Comparison of ENCODE assay signal across 9 cellular contexts in the genomic region with DNA sequence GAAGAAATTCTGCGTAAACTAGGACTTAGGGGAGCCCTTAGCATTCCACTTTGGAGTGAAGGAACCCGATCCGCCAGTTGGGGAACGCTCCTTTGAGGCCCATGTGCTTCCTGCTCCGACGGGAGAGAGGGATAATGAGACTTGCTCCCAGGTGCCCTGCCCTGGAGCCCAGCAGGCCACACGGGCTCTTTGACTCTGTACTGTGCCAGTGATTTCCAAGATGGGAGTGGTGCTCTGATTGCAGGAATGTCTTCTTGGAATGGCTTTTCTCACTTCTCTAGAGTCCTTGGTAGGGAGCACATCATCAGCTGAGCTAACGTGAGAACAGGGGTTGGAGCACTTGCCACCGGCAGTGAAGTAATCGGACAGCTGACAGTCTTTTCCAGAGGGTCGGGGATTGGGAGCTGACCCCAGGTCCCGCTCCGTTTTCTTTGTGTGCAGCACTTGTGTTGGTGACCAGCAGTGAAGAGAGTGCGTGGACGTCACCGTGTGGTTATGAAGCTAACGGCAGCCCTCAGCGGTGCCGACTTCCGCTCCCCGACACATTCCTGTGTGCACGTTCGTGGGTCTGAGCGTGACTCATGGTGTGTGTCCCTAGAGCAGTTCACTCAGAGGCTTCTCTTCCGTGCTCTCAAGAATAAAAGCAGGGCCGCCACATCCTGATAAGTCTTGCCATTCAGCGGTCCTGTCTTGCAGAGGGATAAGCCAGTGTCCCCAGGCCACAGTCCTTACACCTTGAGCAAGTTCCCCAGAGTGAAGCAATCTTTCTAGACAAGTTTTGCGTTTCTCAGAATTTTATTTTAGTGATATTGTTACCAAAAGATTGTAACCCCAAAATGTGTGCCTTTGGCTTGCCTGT. TPM values are rescaled to one million over a fixed set of nuclear protein-coding genes. Genes with fewer than 3 reads are reported as not detected.
DNase-seq lines count a peak whose midpoint lies in the region; ATAC-seq and TF ChIP-seq lines count a peak whose summit lies in the region.
"Had no signal": no experiment of that assay in that cellular context is flagged by ENCODE, and none has a peak within 500 bp of the region (broad histone marks: within the 10 kb centered on the region; RNA-seq: fewer than 3 reads in every experiment).

No MANE protein-coding gene starts in this region.

- peak overlapping the region; percentile 67 to 85 for H3K27ac ChIP-seq in breast epithelium
- H3K27ac ChIP-seq in muscle layer of duodenum (ENCODE audit: low read length) = peak overlapping the region; percentile 90

- H3K36me3 Mint-ChIP-seq in MCF 10A (ENCODE audit: insufficient read depth, unreplicated experiment) = peaks cover 73% of the 10 kb centered on the region
- peaks cover 70% of the 10 kb centered on the region for H3K36me3 Mint-ChIP-seq in activated T-cell treated with anti-CD3 and anti-CD28 coated beads, Interleukin-2, amount 50 U/mL, for 24 hours (ENCODE audit: low read depth)

- peaks cover 5 to 17% of the 10 kb centered on the region in 2 donors for H3K4me1 ChIP-seq in breast epithelium
- peaks cover 14 to 76% of the 10 kb centered on the region in 2 donors for H3K4me1 ChIP-seq in muscle layer of duodenum (ENCODE audit: control insufficient read depth in 1 of 2, insufficient read depth in 2 of 2, low read length in 2 of 2)

- H3K27me3 ChIP-seq in breast epithelium (no peaks in the 10 kb centered on the region), muscle layer of duodenum (ENCODE audit: low read depth, low read length) (no peaks in the 10 kb centered on the region), H7 (ENCODE audit: control insufficient read depth, insufficient read depth, low read length) (no peaks in the 10 kb centered on the region)

- POLR2A ChIA-PET in MCF 10A (lab: Yijun Ruan, JAX) = no interaction called here

- no peaks in the 10 kb centered on the region for H3K27me3 Mint-ChIP-seq in MCF 10A (ENCODE audit: insufficient read depth, unreplicated experiment)
- H3K27me3 Mint-ChIP-seq in activated T-cell treated with anti-CD3 and anti-CD28 coated beads, Interleukin-2, amount 50 U/mL, for 24 hours = no peaks in the 10 kb centered on the region
- H3K27me3 Mint-ChIP-seq: B cell had no signal

- TF ChIP-seq POLR2A in breast epithelium (IDR thresholded peaks at IDR 0.05) = no peak

- DNase-seq in breast epithelium (ENCODE audit: low spot score in 2 of 2) (peak in 1 of 2 donors; percentile 63), MCF 10A (ENCODE audit: unreplicated experiment) (no peak), NCI-H1092 (lab: John Stamatoyannopoulos, UW) (no peak), NCI-H1694 (lab: John Stamatoyannopoulos, UW) (no peak), H7 (no peak)
- no peak for DNase-seq in activated T-cell treated with anti-CD3 and anti-CD28 coated beads, Interleukin-2, amount 50 U/mL, for 24 hours

- H3K4me3 Mint-ChIP-seq in MCF 10A (ENCODE audit: unreplicated experiment) = no peak overlapping the region
- no peak overlapping the region for H3K4me3 Mint-ChIP-seq in activated T-cell treated with anti-CD3 and anti-CD28 coated beads, Interleukin-2, amount 50 U/mL, for 24 hours
- H3K4me3 Mint-ChIP-seq: B cell had no signal

- intact Hi-C loops in breast epithelium (cut with DNase I; ENCODE audit: low total_unique reads) = loop anchor here (10.0 kb wide), 1 partner anchor 156 kb away; no protein-coding TSS in a partner anchor
- intact Hi-C loops in MCF 10A (cut with micrococcal nuclease) = no loop called here

- no peaks in the 10 kb centered on the region for H3K36me3 ChIP-seq in breast epithelium
- peaks cover 32 to 42% of the 10 kb centered on the region in 2 donors for H3K36me3 ChIP-seq in muscle layer of duodenum (ENCODE audit: control insufficient read depth in 1 of 2, insufficient read depth in 2 of 2, low read length in 2 of 2)
- H3K36me3 ChIP-seq in H7 (replicated peaks; ENCODE audit: control insufficient read depth, insufficient read depth, low read length) = peaks cover 16% of the 10 kb centered on the region

- no peaks in the 10 kb centered on the region for H3K9me3 Mint-ChIP-seq in MCF 10A (ENCODE audit: unreplicated experiment)
- H3K9me3 Mint-ChIP-seq in activated T-cell treated with anti-CD3 and anti-CD28 coated beads, Interleukin-2, amount 50 U/mL, for 24 hours = no peaks in the 10 kb centered on the region

- peak; percentile 68 for ATAC-seq in esophagus mucosa

- no TSS peak for BruUV-seq in MCF 10A (replicated peaks; lab: Mats Ljungman, UMichigan)

- H3K4me1 Mint-ChIP-seq in MCF 10A (ENCODE audit: insufficient read depth, unreplicated experiment) = no peaks in the 10 kb centered on the region
- no peaks in the 10 kb centered on the region for H3K4me1 Mint-ChIP-seq in activated T-cell treated with anti-CD3 and anti-CD28 coated beads, Interleukin-2, amount 50 U/mL, for 24 hours (ENCODE audit: low read depth)
- H3K4me1 Mint-ChIP-seq: B cell had no signal

- peak in 1 of 3 donors; percentile 17 for TF ChIP-seq CTCF in breast epithelium (IDR thresholded peaks at IDR 0.05)
- no peak for TF ChIP-seq CTCF in MCF 10A (IDR thresholded peaks at IDR 0.05; ENCODE audit: unreplicated experiment)

- peak overlapping the region in 1 of 3 donors; percentile 35 for H3K4me3 ChIP-seq in breast epithelium
- peak overlapping the region in 1 of 2 donors; percentile 27 for H3K4me3 ChIP-seq in muscle layer of duodenum (ENCODE audit: low read depth in 1 of 2, low read length in 2 of 2)
- no peak overlapping the region for H3K4me3 ChIP-seq in H7 (ENCODE audit: insufficient read depth, low read depth, low read length)

- no peak overlapping the region for H3K27ac Mint-ChIP-seq in MCF 10A (ENCODE audit: low read depth, unreplicated experiment)
- no peak overlapping the region for H3K27ac Mint-ChIP-seq in activated T-cell treated with anti-CD3 and anti-CD28 coated beads, Interleukin-2, amount 50 U/mL, for 24 hours
- H3K27ac Mint-ChIP-seq: B cell had no signal

- H3K9me3 ChIP-seq in breast epithelium (no peaks in the 10 kb centered on the region), muscle layer of duodenum (ENCODE audit: control insufficient read depth in 1 of 2, low read length in 2 of 2) (no peaks in the 10 kb centered on the region)

- CTCF ChIA-PET in MCF 10A (lab: Yijun Ruan, JAX) = interaction anchor here (0.5 to 10.8 kb wide), 3 partner anchors 91 to 155 kb away, joined by 4 to 235 read pairs (median 224); no protein-coding TSS in a partner anchor

RNA-seq across cellular contexts. Expression of gene ABL1, which starts 25.6 kb away (rescaled TPM):
- total RNA-seq in breast epithelium (10 to 100 TPM; 43.6 to 72.8 (median 67.4) TPM), MCF 10A (2022) (67.5 TPM in 2 replicates), esophagus mucosa (28.4 TPM)
- 57.6 and 61.5 TPM in 2 replicates for total RNA-seq in H7 (2014; rRNA removed; shearing (Covaris generic))

RNA-seq across cellular contexts. Expression of gene QRFP, which starts 35.9 kb away (rescaled TPM):
- total RNA-seq in breast epithelium = not detected
- not detected in 2 replicates for total RNA-seq in MCF 10A (2022)
- total RNA-seq in esophagus mucosa = not detected
- total RNA-seq in H7 (2014; rRNA removed; shearing (Covaris generic)) = not detected in 2 replicates
- total RNA-seq: B cell had no signal
